In the genomic region with DNA sequence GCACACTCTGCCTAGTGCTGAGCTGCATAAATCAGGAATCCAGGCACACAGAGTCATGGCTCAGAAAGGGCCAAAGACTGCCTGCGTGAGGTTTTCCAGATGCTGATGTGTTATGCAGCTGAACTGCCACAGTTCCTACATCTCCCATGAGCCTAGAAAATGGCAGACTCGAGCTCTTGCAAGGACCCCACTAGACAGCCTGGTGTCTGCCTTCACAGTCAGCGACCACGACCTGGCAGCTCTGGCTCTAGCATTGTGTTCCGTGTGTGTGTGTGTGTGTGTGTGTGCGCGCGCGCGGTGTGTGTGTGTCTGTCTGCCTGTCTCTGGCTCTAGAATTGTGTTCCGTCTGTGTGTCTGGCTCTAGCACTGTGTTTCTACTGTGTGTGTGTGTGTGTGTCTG, we compare ENCODE assay signal across 15 cellular contexts.
DNase-seq lines count a peak whose midpoint lies in the region; TF ChIP-seq lines count a peak whose summit lies in the region.
"Had no signal": no experiment of that assay in that cellular context is flagged by ENCODE, and none has a peak within 500 bp of the region (broad histone marks: within the 10 kb centered on the region; RNA-seq: fewer than 3 reads in every experiment).

No MANE protein-coding gene starts in this region.

- no peak overlapping the region for H3K9ac ChIP-seq in neural progenitor cell
- H3K9ac ChIP-seq: BLaER1 treated with 17β-estradiol and CSF1 and Interleukin-3, amounts not matched to agents 10 nM and 100 nM had no signal

- DNase-seq in GM13976 (ENCODE audit: low spot score) = peak; percentile 4
- peak; percentile 13 for DNase-seq in KBM-7
- DNase-seq in glutamatergic neuron = no peak
- DNase-seq in neural progenitor cell (ENCODE audit: low spot score) = peak; percentile 22
- DNase-seq in NCI-H226 = no peak
- no peak for DNase-seq in spleen
- DNase-seq in chondrocyte (ENCODE audit: low spot score) = no peak
- DNase-seq: activated B cell treated with CpG ODN at 0.5 μM for 24 hours; activated effector memory CD4-positive, alpha-beta T cell treated with Interleukin-2 at 50 U/mL for 16 hours; amniotic stem cell; DMS53; kidney glomerular epithelial cell; NCI-H774; T-cell had no signal

- in situ Hi-C loops in GM13976 (cut with MboI; ENCODE audit: low sequenced_read_pairs, unreplicated experiment) = no loop called here
- in situ Hi-C loops in KBM-7 (cut with MboI; ENCODE audit: low pct_unique_long_range_greater_than_20kb, low sequenced_read_pairs) = no loop called here

- H3K4me1 Mint-ChIP-seq in glutamatergic neuron (ENCODE audit: low read depth, unreplicated experiment) = peaks cover 8% of the 10 kb centered on the region
- H3K4me1 Mint-ChIP-seq in neural progenitor cell = peaks cover 7% of the 10 kb centered on the region
- peaks cover 10% of the 10 kb centered on the region for H3K4me1 Mint-ChIP-seq in chondrocyte (ENCODE audit: low read depth)
- H3K4me1 Mint-ChIP-seq: activated B cell treated with CpG ODN at 0.5 μM for 24 hours, T-cell had no signal

- no peaks in the 10 kb centered on the region for H3K9me3 ChIP-seq in neural progenitor cell (ENCODE audit: low read depth)
- no peaks in the 10 kb centered on the region for H3K9me3 ChIP-seq in spleen

- intact Hi-C loops in spleen (cut with DNase I; ENCODE audit: low total_unique reads) = no loop called here

- H3K27me3 ChIP-seq in neural progenitor cell (no peaks in the 10 kb centered on the region), spleen (replicated peaks in 1 of 7) (peaks cover 0 to 17% (median 8%) of the 10 kb centered on the region in 7 donors)

- H3K9me3 Mint-ChIP-seq in glutamatergic neuron (ENCODE audit: unreplicated experiment) (peaks cover 2% of the 10 kb centered on the region), neural progenitor cell (peaks cover 37% of the 10 kb centered on the region), chondrocyte (ENCODE audit: low read depth) (peaks cover 11% of the 10 kb centered on the region)
- H3K9me3 Mint-ChIP-seq: activated B cell treated with CpG ODN at 0.5 μM for 24 hours, T-cell had no signal

- H3K27me3 Mint-ChIP-seq in glutamatergic neuron (ENCODE audit: unreplicated experiment) (no peaks in the 10 kb centered on the region), neural progenitor cell (ENCODE audit: insufficient read depth, low read depth) (peaks cover 5% of the 10 kb centered on the region), chondrocyte (ENCODE audit: low read depth) (peaks cover 11% of the 10 kb centered on the region)

- H3K36me3 Mint-ChIP-seq in glutamatergic neuron (ENCODE audit: unreplicated experiment) = no peaks in the 10 kb centered on the region
- H3K36me3 Mint-ChIP-seq in neural progenitor cell = peaks cover 15% of the 10 kb centered on the region
- no peaks in the 10 kb centered on the region for H3K36me3 Mint-ChIP-seq in chondrocyte (ENCODE audit: low read depth)
- H3K36me3 Mint-ChIP-seq: T-cell had no signal

- H3K27ac Mint-ChIP-seq in glutamatergic neuron (ENCODE audit: unreplicated experiment) = no peak overlapping the region
- no peak overlapping the region for H3K27ac Mint-ChIP-seq in neural progenitor cell
- no peak overlapping the region for H3K27ac Mint-ChIP-seq in chondrocyte (ENCODE audit: unreplicated experiment)
- H3K27ac Mint-ChIP-seq: activated B cell treated with CpG ODN at 0.5 μM for 24 hours, T-cell had no signal

- H3K79me2 ChIP-seq in neural progenitor cell (ENCODE audit: low read depth) = peaks cover 73% of the 10 kb centered on the region

- H3K4me3 ChIP-seq in neural progenitor cell (peak overlapping the region; percentile 15), spleen (no peak overlapping the region)
- H3K4me3 ChIP-seq: BLaER1 treated with 17β-estradiol and CSF1 and Interleukin-3, amounts not matched to agents 10 nM and 100 nM had no signal

- WGBS in spleen, 5 donors = 66 to 95% (median 81%) methylated on average over 2 to 11 of the region's 11 CpGs

- no peak for TF ChIP-seq CTCF in GM13976 (IDR thresholded peaks at IDR 0.05; ENCODE audit: borderline replicate concordance, control extremely low read depth, extremely low read depth, insufficient read depth, missing control alignments)
- no peak for TF ChIP-seq CTCF in glutamatergic neuron (IDR thresholded peaks at IDR 0.05; ENCODE audit: partially characterized antibody, unreplicated experiment)
- no peak for TF ChIP-seq CTCF in neural progenitor cell (IDR thresholded peaks at IDR 0.05)
- TF ChIP-seq CTCF in spleen (IDR thresholded peaks at IDR 0.05 in 8 of 11, conservative IDR thresholded peaks at IDR 0.05 in 3 of 11) = no peak
- TF ChIP-seq CTCF in chondrocyte (IDR thresholded peaks at IDR 0.05) = no peak

- peak overlapping the region; percentile 89 for H3K4me2 ChIP-seq in neural progenitor cell
- H3K4me2 ChIP-seq: BLaER1 treated with 17β-estradiol and CSF1 and Interleukin-3, amounts not matched to agents 10 nM and 100 nM had no signal

- H3K27ac ChIP-seq in neural progenitor cell (no peak overlapping the region), spleen (no peak overlapping the region)
- H3K27ac ChIP-seq: BLaER1 treated with 17β-estradiol and CSF1 and Interleukin-3, amounts not matched to agents 10 nM and 100 nM had no signal

- H3K4me3 Mint-ChIP-seq in glutamatergic neuron (ENCODE audit: unreplicated experiment) = peak overlapping the region; percentile 28
- peak overlapping the region; percentile 97 for H3K4me3 Mint-ChIP-seq in neural progenitor cell
- no peak overlapping the region for H3K4me3 Mint-ChIP-seq in chondrocyte (ENCODE audit: unreplicated experiment)
- H3K4me3 Mint-ChIP-seq: activated B cell treated with CpG ODN at 0.5 μM for 24 hours, T-cell had no signal

- no peak for TF ChIP-seq POLR2A in spleen (IDR thresholded peaks at IDR 0.05)

- no peaks in the 10 kb centered on the region for H3K4me1 ChIP-seq in neural progenitor cell
- no peaks in the 10 kb centered on the region for H3K4me1 ChIP-seq in spleen
- H3K4me1 ChIP-seq: BLaER1 treated with 17β-estradiol and CSF1 and Interleukin-3, amounts not matched to agents 10 nM and 100 nM had no signal

- H4K20me1 ChIP-seq in neural progenitor cell (ENCODE audit: low read depth) = no peaks in the 10 kb centered on the region
- H4K20me1 ChIP-seq: BLaER1 treated with 17β-estradiol and CSF1 and Interleukin-3, amounts not matched to agents 10 nM and 100 nM had no signal

- H3F3A ChIP-seq in neural progenitor cell (ENCODE audit: low read depth) = peaks cover 9% of the 10 kb centered on the region

- H2AFZ ChIP-seq in neural progenitor cell (replicated peaks) = no peak overlapping the region

- H3K36me3 ChIP-seq in neural progenitor cell = peaks cover 5% of the 10 kb centered on the region
- no peaks in the 10 kb centered on the region for H3K36me3 ChIP-seq in spleen
- H3K36me3 ChIP-seq: BLaER1 treated with 17β-estradiol and CSF1 and Interleukin-3, amounts not matched to agents 10 nM and 100 nM had no signal

Comparison
In these comparisons a context has a peak if more than half of its experiments do, and no peak if none do; other contexts are left out.
1. DNase-seq: peak in GM13976 (single experiment), KBM-7 (single experiment) and neural progenitor cell (single experiment); none in glutamatergic neuron (single experiment), NCI-H226 (single experiment), spleen (single experiment) and chondrocyte (single experiment).